ENCODE assay signal across 36 cellular contexts in genomic region chr14:22627506-22628263, GRCh38. TPM values are rescaled to one million over a fixed set of nuclear protein-coding genes. Genes with fewer than 3 reads are reported as not detected.
"Had no signal": no experiment of that assay in that cellular context is flagged by ENCODE, and none has a peak within 500 bp of the region (broad histone marks: within the 10 kb centered on the region; RNA-seq: fewer than 3 reads in every experiment).

No MANE protein-coding gene starts in this region.

- H3K36me3 Mint-ChIP-seq: immature natural killer cell; stimulated activated memory B cell treated with anti-CD40 and anti-IgM and Interleukin-4, amounts not matched to agents 10 μg/mL and 1 μg/mL and 100 μg/mL, for 72 hours had no signal

- H3K27ac ChIP-seq: dorsolateral prefrontal cortex, esophagus muscularis mucosa, foreskin keratinocyte, heart right ventricle, lower lobe of right lung, neutrophil, pancreas, sigmoid colon, spleen, thoracic aorta, transverse colon, vagina had no signal

- H3K27ac Mint-ChIP-seq: immature natural killer cell; natural killer cell treated with Interleukin-12 subunit alpha and Interleukin-12 subunit beta and Interleukin-15 and Interleukin-18, amount 100 ng/mL, for 72 hours; stimulated activated memory B cell treated with anti-CD40 and anti-IgM and Interleukin-4, amounts not matched to agents 10 μg/mL and 1 μg/mL and 100 μg/mL, for 72 hours; stimulated activated naive CD8-positive, alpha-beta T cell treated with anti-CD3 and anti-CD28 coated beads, Interleukin-15, Interleukin-2, amounts not matched to agents 100 ng/mL and 50 ng/mL, for 24 hours had no signal

- H3K4me1 ChIP-seq: esophagus muscularis mucosa, foreskin keratinocyte, lower lobe of right lung, pancreas, sigmoid colon, transverse colon, vagina had no signal

- FAIRE-seq: colon, endothelial cell of umbilical vein, pancreas had no signal

- H3K4me3 ChIP-seq: dorsolateral prefrontal cortex, esophagus muscularis mucosa, heart right ventricle, lower lobe of right lung, pancreas, sigmoid colon, spleen, thoracic aorta, transverse colon, vagina had no signal

- H3K9me3 Mint-ChIP-seq: natural killer cell treated with Interleukin-12 subunit alpha and Interleukin-12 subunit beta and Interleukin-15 and Interleukin-18, amount 100 ng/mL, for 72 hours had no signal

- DNase-seq: dorsolateral prefrontal cortex; effector CD4-positive, alpha-beta T cell; foreskin keratinocyte; glutamatergic neuron; heart right ventricle; hypothalamus; immature natural killer cell; islet precursor cell; kidney glomerular epithelial cell; left ventricle myocardium superior; lower lobe of right lung; naive B cell; pancreas; sigmoid colon; spleen; stimulated activated CD4-positive, alpha-beta T cell treated with anti-CD3 and anti-CD28 coated beads, Interleukin-4, amount 100 ng/mL, for 4 hours; transverse colon had no signal

- H3K4me3 Mint-ChIP-seq: immature natural killer cell; naive B cell; natural killer cell treated with Interleukin-12 subunit alpha and Interleukin-12 subunit beta and Interleukin-15 and Interleukin-18, amount 100 ng/mL, for 72 hours; neural crest cell; stimulated activated memory B cell treated with anti-CD40 and anti-IgM and Interleukin-4, amounts not matched to agents 10 μg/mL and 1 μg/mL and 100 μg/mL, for 72 hours; stimulated activated naive CD8-positive, alpha-beta T cell treated with anti-CD3 and anti-CD28 coated beads, Interleukin-15, Interleukin-2, amounts not matched to agents 100 ng/mL and 50 ng/mL, for 24 hours had no signal

- ATAC-seq: foreskin keratinocyte; heart right ventricle; left ventricle myocardium superior; lower lobe of right lung; natural killer cell treated with Interleukin-12 subunit alpha and Interleukin-12 subunit beta and Interleukin-15 and Interleukin-18, amount 100 ng/mL, for 72 hours; pancreas; stimulated activated memory B cell treated with anti-CD40 and anti-IgM and Interleukin-4, amounts not matched to agents 10 μg/mL and 1 μg/mL and 100 μg/mL, for 72 hours had no signal

- H3K4me1 Mint-ChIP-seq: immature natural killer cell; naive B cell; neural crest cell; stimulated activated memory B cell treated with anti-CD40 and anti-IgM and Interleukin-4, amounts not matched to agents 10 μg/mL and 1 μg/mL and 100 μg/mL, for 72 hours had no signal

- H3K36me3 ChIP-seq: esophagus muscularis mucosa, heart right ventricle, lower lobe of right lung, neutrophil, pancreas, sigmoid colon, spleen, thoracic aorta, transverse colon, vagina had no signal

- H3K9me3 ChIP-seq: esophagus muscularis mucosa, heart right ventricle, lower lobe of right lung, neutrophil, pancreas, sigmoid colon, thoracic aorta, transverse colon, vagina had no signal

- H3K27me3 ChIP-seq: neutrophil, pancreas, sigmoid colon, spleen, transverse colon, vagina had no signal

RNA-seq across cellular contexts. Expression of gene OR6J1, which starts 16.5 kb away (rescaled TPM):
- total RNA-seq: cerebellum; endothelial cell of umbilical vein; epithelial cell of proximal tubule; esophagus muscularis mucosa; fibroblast of lung; foreskin keratinocyte; heart right ventricle; left ventricle myocardium superior; lower lobe of right lung; mesenteric fat pad; mononuclear cell; natural killer cell treated with Interleukin-12 subunit alpha and Interleukin-12 subunit beta and Interleukin-15 and Interleukin-18, amount 100 ng/mL, for 72 hours; neural crest cell; omental fat pad; posterior vena cava; sigmoid colon; skeletal muscle tissue; spleen; thoracic aorta; transverse colon; ureter; vagina had no signal
- polyA plus RNA-seq: endothelial cell of umbilical vein, fibroblast of lung, foreskin keratinocyte, heart right ventricle, immature natural killer cell, sigmoid colon, spleen had no signal
